8 cellular contexts compared by ENCODE assay signal in the genomic region with DNA sequence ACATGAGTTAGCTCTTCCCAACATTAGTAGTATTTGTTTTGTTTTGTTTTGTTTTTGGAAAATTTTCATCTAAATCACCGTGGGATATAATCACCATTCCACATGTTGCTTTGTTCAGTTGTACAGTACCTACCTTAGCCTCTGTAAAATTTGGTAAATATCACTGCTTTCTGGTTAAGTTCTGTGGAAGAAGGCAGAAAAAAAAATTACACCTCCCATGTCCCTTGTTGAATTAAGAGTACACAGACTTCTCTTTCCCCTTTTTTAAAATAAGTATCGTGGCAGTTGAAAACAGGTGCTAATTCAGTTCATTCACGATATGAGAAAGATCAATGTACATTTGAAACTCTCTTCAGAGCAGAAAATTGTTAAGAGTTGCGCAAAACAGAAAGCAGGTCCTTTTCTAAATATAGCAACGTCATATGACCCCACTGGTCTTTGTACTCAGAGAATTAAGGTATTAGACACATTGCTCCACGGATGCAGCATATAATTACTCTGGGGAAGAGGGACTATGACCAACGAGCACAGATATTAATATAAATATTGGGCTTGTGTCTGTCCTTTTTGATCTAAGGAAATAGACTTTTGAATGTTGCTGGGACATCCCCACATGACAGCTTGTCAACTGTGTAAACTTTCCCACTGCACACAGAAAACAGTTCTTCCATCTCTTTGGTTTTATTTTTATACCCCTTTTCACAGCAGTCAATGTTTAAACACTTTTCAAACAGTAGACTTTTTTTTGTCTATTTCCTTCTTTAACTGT. TPM values are rescaled to one million over a fixed set of nuclear protein-coding genes. Genes with fewer than 3 reads are reported as not detected.
DNase-seq lines count a peak whose midpoint lies in the region; ATAC-seq, FAIRE-seq and TF ChIP-seq lines count a peak whose summit lies in the region.

No MANE protein-coding gene starts in this region.

- dilution Hi-C loops in keratinocyte (cut with MboI; ENCODE audit: extremely low pct_ligation_motif_present, low sequenced_read_pairs), result no loop called here

- 6 to 18% methylated on average over 7 of the region's 7 CpGs for WGBS in transverse colon (ENCODE audit: low coverage in 1 of 2), 2 donors

- TF ChIP-seq CTCF in keratinocyte (optimal IDR thresholded peaks at IDR 0.05 in 1 of 3, IDR thresholded peaks at IDR 0.05 in 1 of 3, conservative IDR thresholded peaks at IDR 0.05 in 1 of 3; ENCODE audit: extremely low read depth in 1 of 3, insufficient read depth in 2 of 3, low read length in 3 of 3) (no peak), transverse colon (IDR thresholded peaks at IDR 0.05) (peak in 1 of 5 experiments; percentile 11), BE2C (IDR thresholded peaks at IDR 0.05; ENCODE audit: low read depth, low read length) (no peak)

- no peaks in the 10 kb centered on the region for H3K9me3 ChIP-seq in CD4-positive, alpha-beta memory T cell (ENCODE audit: control insufficient read depth in 1 of 2, low read length in 2 of 2)
- no peaks in the 10 kb centered on the region for H3K9me3 ChIP-seq in SK-N-MC (ENCODE audit: low read depth, low read length)
- no peaks in the 10 kb centered on the region for H3K9me3 ChIP-seq in keratinocyte (ENCODE audit: control insufficient read depth, low read depth, low read length)
- H3K9me3 ChIP-seq in transverse colon, result no peaks in the 10 kb centered on the region
- no peaks in the 10 kb centered on the region for H3K9me3 ChIP-seq in BE2C

- no peaks in the 10 kb centered on the region for H3K79me2 ChIP-seq in keratinocyte (ENCODE audit: control insufficient read depth, insufficient read depth, low read length)

- peak overlapping the region; percentile 70 for H2AFZ ChIP-seq in keratinocyte (ENCODE audit: control insufficient read depth, low read length)

- peak; percentile 21 to 44 (median 32) for DNase-seq in CD4-positive, alpha-beta memory T cell
- no peak for DNase-seq in GM19239 (ENCODE audit: insufficient read length, low spot score)
- DNase-seq in SK-N-MC (ENCODE audit: low read depth, low spot score), result no peak
- no peak for DNase-seq in keratinocyte (ENCODE audit: low read depth, low spot score)
- no peak for DNase-seq in transverse colon
- DNase-seq in effector CD8-positive, alpha-beta T cell (lab: John Stamatoyannopoulos, UW), result no peak
- no peak for DNase-seq in BE2C

- H4K20me1 ChIP-seq in keratinocyte (ENCODE audit: control insufficient read depth, extremely low read depth, insufficient read depth, low read length), result no peaks in the 10 kb centered on the region

- TF ChIP-seq POLR2A in transverse colon (IDR thresholded peaks at IDR 0.05), result no peak

- FAIRE-seq in GM19239 (lab: Jason Lieb, UNC) (peak; percentile 86), keratinocyte (lab: Jason Lieb, UNC) (no peak)

- intact Hi-C loops in CD4-positive, alpha-beta memory T cell (cut with micrococcal nuclease), result loop anchor here (2.0 kb wide), 2 partner anchors 57 to 73 kb away; no protein-coding TSS in a partner anchor
- intact Hi-C loops in transverse colon (cut with DNase I; ENCODE audit: low total_unique reads), result no loop called here

- peak overlapping the region; percentile 80 to 97 (median 94) for H3K27ac Mint-ChIP-seq in CD4-positive, alpha-beta memory T cell

- peak overlapping the region; percentile 4 to 11 for H3K4me3 ChIP-seq in CD4-positive, alpha-beta memory T cell (ENCODE audit: low read length in 2 of 2)
- no peak overlapping the region for H3K4me3 ChIP-seq in SK-N-MC
- no peak overlapping the region for H3K4me3 ChIP-seq in keratinocyte (ENCODE audit: control insufficient read depth in 2 of 3, extremely low read depth in 1 of 3, insufficient read depth in 2 of 3, low read depth in 1 of 3, low read length in 3 of 3)
- H3K4me3 ChIP-seq in transverse colon, result peak overlapping the region in 1 of 4 donors; percentile 12
- no peak overlapping the region for H3K4me3 ChIP-seq in BE2C (ENCODE audit: low read depth, low read length)

- CTCF ChIA-PET in CD4-positive, alpha-beta memory T cell (lab: Charles Lee; ENCODE audit: partially characterized antibody), result interaction anchor here (1.0 to 2.6 kb wide), 5 partner anchors 9 to 263 kb away, joined by 4 to 9 read pairs (median 5); no protein-coding TSS in a partner anchor

- no peak overlapping the region for H3K9ac ChIP-seq in SK-N-MC (ENCODE audit: insufficient read length)
- H3K9ac ChIP-seq in keratinocyte (ENCODE audit: control insufficient read depth, extremely low read depth, insufficient read depth, low read length), result no peak overlapping the region

- POLR2A ChIA-PET in CD4-positive, alpha-beta memory T cell (lab: Charles Lee; ENCODE audit: partially characterized antibody), result interaction anchor here (0.7 to 3.3 kb wide), 9 partner anchors 9 to 221 kb away, joined by 3 to 30 read pairs (median 7); no protein-coding TSS in a partner anchor

- peak overlapping the region; percentile 17 for H3K4me2 ChIP-seq in keratinocyte (ENCODE audit: control insufficient read depth, extremely low read depth, insufficient read depth, low read depth, low read length)

- peak overlapping the region; percentile 55 for H3K27ac ChIP-seq in CD4-positive, alpha-beta memory T cell (ENCODE audit: low read depth, low read length)
- H3K27ac ChIP-seq in SK-N-MC, result peak overlapping the region; percentile 48
- no peak overlapping the region for H3K27ac ChIP-seq in keratinocyte (ENCODE audit: control insufficient read depth, insufficient read depth, low read length)
- peak overlapping the region; percentile 79 to 91 (median 82) for H3K27ac ChIP-seq in transverse colon

- peak; percentile 67 for ATAC-seq in HG03135 (IDR thresholded peaks at IDR 0.05; ENCODE audit: unreplicated experiment)

- H3K9me1 ChIP-seq in keratinocyte (ENCODE audit: control insufficient read depth, extremely low read depth, insufficient read depth, low read length), result no peaks in the 10 kb centered on the region

- H3K4me1 ChIP-seq in CD4-positive, alpha-beta memory T cell (ENCODE audit: insufficient read depth, low read length), result peaks cover 43% of the 10 kb centered on the region
- H3K4me1 ChIP-seq in keratinocyte (ENCODE audit: control insufficient read depth, extremely low read depth, insufficient read depth, low read length) (peaks cover 32% of the 10 kb centered on the region), transverse colon (peaks cover 12 to 47% (median 27%) of the 10 kb centered on the region in 4 donors), BE2C (peaks cover 16% of the 10 kb centered on the region)

- no peaks in the 10 kb centered on the region for H3K36me3 ChIP-seq in CD4-positive, alpha-beta memory T cell (ENCODE audit: insufficient read depth, low read length)
- H3K36me3 ChIP-seq in SK-N-MC (ENCODE audit: insufficient read depth, low read length) (no peaks in the 10 kb centered on the region), keratinocyte (ENCODE audit: control insufficient read depth in 2 of 2, extremely low read depth in 1 of 2, insufficient read depth in 2 of 2, low read length in 2 of 2) (no peaks in the 10 kb centered on the region), transverse colon (no peaks in the 10 kb centered on the region), BE2C (no peaks in the 10 kb centered on the region)

- TF ChIP-seq EP300 in transverse colon (IDR thresholded peaks at IDR 0.05; ENCODE audit: low read depth), result no peak

- peaks cover 27 to 41% (median 35%) of the 10 kb centered on the region in 4 donors for H3K4me1 Mint-ChIP-seq in CD4-positive, alpha-beta memory T cell

- no peaks in the 10 kb centered on the region for H3K36me3 Mint-ChIP-seq in CD4-positive, alpha-beta memory T cell

- no peaks in the 10 kb centered on the region for H3K27me3 Mint-ChIP-seq in CD4-positive, alpha-beta memory T cell

- no peaks in the 10 kb centered on the region for H3K9me3 Mint-ChIP-seq in CD4-positive, alpha-beta memory T cell

- in situ Hi-C loops in transverse colon (cut with MboI; ENCODE audit: low pct_ligation_motif_present in 1 of 4, low pct_unique_long_range_greater_than_20kb in 1 of 4, low sequenced_read_pairs in 3 of 4), result no loop called here

- peak overlapping the region; percentile 49 to 82 (median 74) for H3K4me3 Mint-ChIP-seq in CD4-positive, alpha-beta memory T cell

- no peaks in the 10 kb centered on the region for H3K27me3 ChIP-seq in CD4-positive, alpha-beta memory T cell (ENCODE audit: insufficient read depth, low read length)
- H3K27me3 ChIP-seq in keratinocyte (ENCODE audit: control insufficient read depth, extremely low read depth, insufficient read depth, low read length), result no peaks in the 10 kb centered on the region
- H3K27me3 ChIP-seq in transverse colon, result no peaks in the 10 kb centered on the region
- H3K27me3 ChIP-seq in BE2C, result no peaks in the 10 kb centered on the region

RNA-seq across cellular contexts. Expression of a gene that starts 58.6 kb away (rescaled TPM):
- 100 to 1,000 TPM; 100 to 111 TPM for total RNA-seq in CD4-positive, alpha-beta memory T cell
- 10 to 100 TPM; 11.6 to 28.6 TPM for polyA plus RNA-seq in CD4-positive, alpha-beta memory T cell
- polyA plus RNA-seq in keratinocyte, result 16.9 to 19.1 TPM (median 17.3 TPM) in 3 replicates
- polyA plus RNA-seq in keratinocyte (2011; ENCODE audit: low read depth), result 13.1 TPM
- polyA plus RNA-seq in keratinocyte (2011; cell fraction: cytosol; rRNA removed), result 7.4 and 10.7 TPM in 2 replicates
- 25.3 and 32.5 TPM in 2 replicates for polyA plus RNA-seq in keratinocyte (2011; cell fraction: nucleus; rRNA removed)
- 23.6 and 26.4 TPM in 2 replicates for polyA plus RNA-seq in keratinocyte (2012; ENCODE audit: low replicate concordance)
- polyA minus RNA-seq in keratinocyte, result 33.8 to 58.6 TPM (median 48.4 TPM) in 3 replicates
- 14.0 TPM for polyA minus RNA-seq in keratinocyte (2011; cell fraction: cytosol; rRNA and poly(A)+ RNA removed)
- polyA minus RNA-seq in keratinocyte (2011; cell fraction: nucleus; rRNA and poly(A)+ RNA removed), result 53.1 and 94.6 TPM in 2 replicates
- total RNA-seq in transverse colon, result 10 to 100 TPM; 28.9 to 82.6 (median 46.0) TPM
- polyA plus RNA-seq in BE2C (2012; ENCODE audit: insufficient read depth, insufficient read length, low read depth), result 12.8 TPM

Comparison
In these comparisons a context has a peak if more than half of its experiments do, and no peak if none do; other contexts are left out.
1. DNase-seq: peak in CD4-positive, alpha-beta memory T cell (5 of 5); none in GM19239 (single experiment), SK-N-MC (single experiment), keratinocyte (single experiment), transverse colon (single experiment), effector CD8-positive, alpha-beta T cell (single experiment) and BE2C (single experiment).
2. H3K4me3 ChIP-seq: peak in CD4-positive, alpha-beta memory T cell (2 of 2); none in SK-N-MC (single experiment), keratinocyte (0 of 3) and BE2C (single experiment).